10 cellular contexts compared by ENCODE assay signal in genomic region chr14:104970231-104971068, GRCh38. TPM values are rescaled to one million over a fixed set of nuclear protein-coding genes. Genes with fewer than 3 reads are reported as not detected.
DNase-seq lines count a peak whose midpoint lies in the region; ATAC-seq, FAIRE-seq and TF ChIP-seq lines count a peak whose summit lies in the region.
"Had no signal": no experiment of that assay in that cellular context is flagged by ENCODE, and none has a peak within 500 bp of the region (broad histone marks: within the 10 kb centered on the region; RNA-seq: fewer than 3 reads in every experiment).

No MANE protein-coding gene starts in this region.

- in situ Hi-C loops in K562 (cut with MboI) = loop anchor here (5.0 kb wide), 1 partner anchor 77 kb away; no protein-coding TSS in a partner anchor

- peaks cover 0 to 66% of the 10 kb centered on the region in 2 experiments; a peak in 3 of 5 replicates for H3K4me1 ChIP-seq in K562 (replicated peaks in 1 of 2; ENCODE audit: control insufficient read depth in 2 of 2, insufficient read depth in 2 of 2, low read length in 2 of 2)
- H3K4me1 ChIP-seq in kidney (ENCODE audit: control insufficient read depth in 1 of 2, insufficient read depth in 1 of 2, low read depth in 1 of 2, low read length in 2 of 2) = peaks cover 0 to 27% of the 10 kb centered on the region in 2 donors
- H3K4me1 ChIP-seq in tibial artery = peaks cover 7 to 91% (median 84%) of the 10 kb centered on the region in 4 donors

- no peak for FAIRE-seq in K562 (lab: Jason Lieb, UNC)
- FAIRE-seq in kidney (lab: Jason Lieb, UNC) = no peak
- FAIRE-seq in GM19239 (lab: Jason Lieb, UNC) = no peak

- POLR2A ChIA-PET in K562 (lab: Yijun Ruan, JAX) = interaction anchor here (0.6 to 1.8 kb wide), 4 partner anchors 36 to 116 kb away, joined by 3 to 7 read pairs (median 4); no protein-coding TSS in a partner anchor

- H3K79me2 ChIP-seq in K562 (ENCODE audit: control insufficient read depth, insufficient read depth, low read length) = no peaks in the 10 kb centered on the region

- H3K27ac ChIP-seq in K562 (ENCODE audit: extremely low read depth, low read depth, low read length) = no peak overlapping the region
- no peak overlapping the region for H3K27ac ChIP-seq in kidney (ENCODE audit: low read depth in 2 of 2, low read length in 2 of 2)
- H3K27ac ChIP-seq in tibial artery = peak overlapping the region; percentile 93 to 97

- H3K9me1 ChIP-seq in K562 (ENCODE audit: control insufficient read depth, insufficient read depth, low read length) = no peaks in the 10 kb centered on the region

- peaks cover 0 to 27% of the 10 kb centered on the region in 2 experiments; a peak in 1 of 5 replicates for H3K27me3 ChIP-seq in K562 (ENCODE audit: control insufficient read depth in 2 of 2, insufficient read depth in 2 of 2, low read length in 2 of 2)
- no peaks in the 10 kb centered on the region for H3K27me3 ChIP-seq in tibial artery

- H3K9ac ChIP-seq in K562 (ENCODE audit: insufficient read depth in 1 of 2, low read depth in 2 of 2, low read length in 2 of 2) (peak overlapping the region in 1 of 2 experiments; percentile 64; a peak in 2 of 4 replicates), kidney (ENCODE audit: low read length in 2 of 2) (no peak overlapping the region)

- no peak overlapping the region; the same call in 1 of the 2 replicates for H3K4me2 ChIP-seq in K562 (ENCODE audit: insufficient read depth, low read length)

- peaks cover 8% of the 10 kb centered on the region; the same call in 1 of the 2 replicates for H4K20me1 ChIP-seq in K562 (replicated peaks; ENCODE audit: control insufficient read depth, insufficient read depth, low read length)

- no TSS peak for BruUV-seq in K562 (replicated peaks; lab: Mats Ljungman, UMichigan)

- peak; percentile 53 for DNase-seq in HS-27A (ENCODE audit: low read depth)
- peak in 3 of 4 experiments; percentile 34 to 39 (median 37) for DNase-seq in K562 (ENCODE audit: extremely low read depth in 1 of 4, low spot score in 3 of 4)
- DNase-seq in kidney = peak; percentile 91
- peak; percentile 91 to 94 for DNase-seq in tibial artery
- DNase-seq in GM19239 (ENCODE audit: insufficient read length, low spot score) = no peak
- no peak for DNase-seq in SKM-1 (lab: John Stamatoyannopoulos, UW; ENCODE audit: unreplicated experiment)
- no peak for DNase-seq in COR-L47 (lab: John Stamatoyannopoulos, UW)
- DNase-seq: activated CD8-positive, alpha-beta memory T cell treated with anti-CD3 and anti-CD28 coated beads, Interleukin-2, amount 50 U/mL, for 48 hours; NCI-H1930 had no signal

- no peak for TF ChIP-seq POLR2A in K562 (conservative IDR thresholded peaks at IDR 0.05)

- H3K4me3 ChIP-seq in K562 (no peak overlapping the region), kidney (ENCODE audit: low read length in 2 of 2) (no peak overlapping the region), tibial artery (peak overlapping the region; percentile 45 to 51)

- H3K36me3 ChIP-seq in K562 (ENCODE audit: control insufficient read depth, insufficient read depth, low read length) (no peaks in the 10 kb centered on the region), kidney (ENCODE audit: control insufficient read depth in 1 of 2, insufficient read depth in 2 of 2, low read length in 2 of 2) (no peaks in the 10 kb centered on the region), tibial artery (no peaks in the 10 kb centered on the region)

- WGBS in K562 (ENCODE audit: insufficient coverage, low coverage, missing lambda C conversion rate) = 11% methylated on average over 14 of the region's 19 CpGs

- peak overlapping the region; percentile 39; the same call in 1 of the 2 replicates for H2AFZ ChIP-seq in K562 (ENCODE audit: low read depth, low read length)

- CTCF ChIA-PET in K562 (lab: Yijun Ruan, JAX; ENCODE audit: low intra/inter-chr PET ratio) = interaction anchor here (1.0 kb wide), 1 partner anchor 75 kb away, joined by 6 read pairs; no protein-coding TSS in a partner anchor

- intact Hi-C loops in K562 (cut with micrococcal nuclease) (no loop called here), kidney (cut with DNase I) (loop anchor here (10.0 kb wide), 1 partner anchor 74 kb away; no protein-coding TSS in a partner anchor), tibial artery (cut with DNase I; ENCODE audit: low total_unique reads) (loop anchor here (10.0 kb wide), 1 partner anchor 106 kb away; the partner anchor contains the start of gene CEP170B)

- TF ChIP-seq RAD21 in K562 (CRISPR knock-in tag; conservative IDR thresholded peaks at IDR 0.05 in 1 of 2, IDR thresholded peaks at IDR 0.05 in 1 of 2) = no peak

- H3K9me3 ChIP-seq in K562 (replicated peaks; ENCODE audit: control insufficient read depth, insufficient read depth, low read depth, low read length) (no peaks in the 10 kb centered on the region), kidney (ENCODE audit: control insufficient read depth in 1 of 2, low read length in 2 of 2) (no peaks in the 10 kb centered on the region), tibial artery (no peaks in the 10 kb centered on the region)

- TF ChIP-seq CTCF in K562 (IDR thresholded peaks at IDR 0.05 in 2 of 3, conservative IDR thresholded peaks at IDR 0.05 in 1 of 3; ENCODE audit: insufficient read depth in 2 of 3, low read depth in 1 of 3, low read length in 3 of 3) (no peak), kidney (IDR thresholded peaks at IDR 0.05; ENCODE audit: borderline replicate concordance, extremely low read depth, insufficient read depth) (no peak), tibial artery (IDR thresholded peaks at IDR 0.05) (no peak)

- peak; percentile 71 for ATAC-seq in K562
- ATAC-seq in GM18907 (IDR thresholded peaks at IDR 0.05; ENCODE audit: unreplicated experiment) = no peak

- no peak for TF ChIP-seq EP300 in K562 (IDR thresholded peaks at IDR 0.05; ENCODE audit: low read length)

RNA-seq across cellular contexts. Expression of gene AHNAK2, which starts 7.7 kb away (rescaled TPM):
- 0.18 and 0.46 TPM in 2 replicates for total RNA-seq in K562 (2011; cell fraction: chromatin; rRNA removed; ENCODE audit: low replicate concordance)
- 0.13 and 0.17 TPM in 2 replicates for total RNA-seq in K562 (2011; cell fraction: nucleolus; rRNA removed)
- total RNA-seq in K562 (2011; cell fraction: nucleoplasm; rRNA removed) = 0.07 and 0.31 TPM in 2 replicates
- 0.04 TPM in 1 of 2 replicates, not detected in the other for total RNA-seq in K562 (2014; rRNA removed)
- not detected in 2 replicates for total RNA-seq in K562 (2014; rRNA removed; fragmentation: Illumina TruSeq; extraction: Trizol)
- total RNA-seq in K562 (2015; rRNA removed; fragmentation: Illumina TruSeq; extraction: Trizol) = 0.04 TPM in 2 replicates
- 0.09 and 0.18 TPM in 2 replicates for total RNA-seq in K562 (2021)
- 0.04 TPM in 1 of 2 replicates, not detected in the other for polyA plus RNA-seq in K562 (2011; rRNA removed)
- under 0.01 and 0.03 TPM in 2 replicates for polyA plus RNA-seq in K562 (2011; cell fraction: cytosol; rRNA removed)
- polyA plus RNA-seq in K562 (2011; cell fraction: nucleus; rRNA removed) = 0.14 and 0.22 TPM in 2 replicates
- 0.03 and 0.22 TPM in 2 replicates for polyA plus RNA-seq in K562 (2012)
- polyA plus RNA-seq in K562 (2014; fragmentation: Illumina TruSeq; extraction: Trizol) = 0.03 TPM in 1 of 2 replicates, not detected in the other
- polyA plus RNA-seq in K562 (2014; fragmentation: Nextera tagmentation; extraction: Ambion mirVana) = not detected
- under 0.01 and 0.04 TPM in 2 replicates for polyA plus RNA-seq in K562 (2014; rRNA removed)
- 0.04 and 0.51 TPM in 2 replicates for polyA minus RNA-seq in K562 (2011; rRNA and poly(A)+ RNA removed)
- 0.10 and 0.27 TPM in 2 replicates for polyA minus RNA-seq in K562 (2011; cell fraction: cytosol; rRNA and poly(A)+ RNA removed)
- 0.13 and 0.22 TPM in 2 replicates for polyA minus RNA-seq in K562 (2011; cell fraction: nucleus; rRNA and poly(A)+ RNA removed)
- 72.0 TPM for total RNA-seq in kidney
- polyA plus RNA-seq in kidney (ENCODE audit: insufficient read depth, low read depth, low replicate concordance) = 1.1 TPM

RNA-seq across cellular contexts. Expression of gene CLBA1, which starts 15.1 kb away (rescaled TPM):
- total RNA-seq in K562 (2011; cell fraction: chromatin; rRNA removed; ENCODE audit: low replicate concordance) = 4.9 and 7.5 TPM in 2 replicates
- total RNA-seq in K562 (2011; cell fraction: nucleolus; rRNA removed) = 4.7 and 5.3 TPM in 2 replicates
- total RNA-seq in K562 (2011; cell fraction: nucleoplasm; rRNA removed) = 3.8 and 4.7 TPM in 2 replicates
- total RNA-seq in K562 (2014; rRNA removed) = 3.2 and 4.0 TPM in 2 replicates
- total RNA-seq in K562 (2014; rRNA removed; fragmentation: Illumina TruSeq; extraction: Trizol) = 1.4 and 1.8 TPM in 2 replicates
- total RNA-seq in K562 (2015; rRNA removed; fragmentation: Illumina TruSeq; extraction: Trizol) = 2.1 and 2.2 TPM in 2 replicates
- 3.9 and 4.4 TPM in 2 replicates for total RNA-seq in K562 (2021)
- polyA plus RNA-seq in K562 (2011; rRNA removed) = 2.5 and 2.6 TPM in 2 replicates
- 1.8 and 3.1 TPM in 2 replicates for polyA plus RNA-seq in K562 (2011; cell fraction: cytosol; rRNA removed)
- polyA plus RNA-seq in K562 (2011; cell fraction: nucleus; rRNA removed) = 5.7 and 10.6 TPM in 2 replicates
- polyA plus RNA-seq in K562 (2012) = 3.0 and 3.1 TPM in 2 replicates
- 3.2 TPM in 2 replicates for polyA plus RNA-seq in K562 (2014; fragmentation: Illumina TruSeq; extraction: Trizol)
- under 1 TPM; 0.04 to 0.25 TPM for polyA plus RNA-seq in K562 (2014; fragmentation: Nextera tagmentation; extraction: Ambion mirVana)
- 2.2 and 2.7 TPM in 2 replicates for polyA plus RNA-seq in K562 (2014; rRNA removed)
- polyA minus RNA-seq in K562 (2011; rRNA and poly(A)+ RNA removed) = 1.4 and 1.9 TPM in 2 replicates
- polyA minus RNA-seq in K562 (2011; cell fraction: cytosol; rRNA and poly(A)+ RNA removed) = 1.4 and 2.5 TPM in 2 replicates
- 2.7 and 3.2 TPM in 2 replicates for polyA minus RNA-seq in K562 (2011; cell fraction: nucleus; rRNA and poly(A)+ RNA removed)
- total RNA-seq in kidney = 22.6 TPM
- polyA plus RNA-seq in kidney (ENCODE audit: insufficient read depth, low read depth, low replicate concordance) = 13.2 TPM

RNA-seq across cellular contexts. Expression of gene PLD4, which starts 45.8 kb away (rescaled TPM):
- total RNA-seq in K562 (2011; cell fraction: chromatin; rRNA removed; ENCODE audit: low replicate concordance) = 0.05 and 0.14 TPM in 2 replicates
- 0.13 TPM in 1 of 2 replicates, not detected in the other for total RNA-seq in K562 (2011; cell fraction: nucleolus; rRNA removed)
- total RNA-seq in K562 (2011; cell fraction: nucleoplasm; rRNA removed) = 0.07 and 0.15 TPM in 2 replicates
- total RNA-seq in K562 (2014; rRNA removed) (not detected in 2 replicates), K562 (2014; rRNA removed; fragmentation: Illumina TruSeq; extraction: Trizol) (not detected in 2 replicates), K562 (2015; rRNA removed; fragmentation: Illumina TruSeq; extraction: Trizol) (0.08 and 0.18 TPM in 2 replicates), K562 (2021) (0.24 TPM in 1 of 2 replicates, not detected in the other), kidney (3.2 TPM)
- polyA plus RNA-seq in K562 (2011; rRNA removed) (not detected in 2 replicates), K562 (2014; fragmentation: Illumina TruSeq; extraction: Trizol) (0.19 TPM in 1 of 2 replicates, not detected in the other), K562 (2014; fragmentation: Nextera tagmentation; extraction: Ambion mirVana) (not detected), K562 (2014; rRNA removed) (0.03 TPM in 1 of 2 replicates, not detected in the other), kidney (ENCODE audit: insufficient read depth, low read depth, low replicate concordance) (not detected)
- not detected in 2 replicates for polyA plus RNA-seq in K562 (2011; cell fraction: cytosol; rRNA removed)
- 0.03 and 0.11 TPM in 2 replicates for polyA plus RNA-seq in K562 (2011; cell fraction: nucleus; rRNA removed)
- 0.13 and 0.29 TPM in 2 replicates for polyA plus RNA-seq in K562 (2012)
- polyA minus RNA-seq in K562 (2011; rRNA and poly(A)+ RNA removed) = not detected in 2 replicates
- polyA minus RNA-seq in K562 (2011; cell fraction: cytosol; rRNA and poly(A)+ RNA removed) = not detected in 2 replicates
- polyA minus RNA-seq in K562 (2011; cell fraction: nucleus; rRNA and poly(A)+ RNA removed) = 0.11 TPM in 1 of 2 replicates, not detected in the other

RNA-seq across cellular contexts. Expression of gene CDCA4, which starts 50.4 kb away (rescaled TPM):
- 13.4 and 22.4 TPM in 2 replicates for total RNA-seq in K562 (2011; cell fraction: chromatin; rRNA removed; ENCODE audit: low replicate concordance)
- 17.5 TPM in 2 replicates for total RNA-seq in K562 (2011; cell fraction: nucleolus; rRNA removed)
- total RNA-seq in K562 (2011; cell fraction: nucleoplasm; rRNA removed) = 18.6 and 23.1 TPM in 2 replicates
- 33.9 and 41.3 TPM in 2 replicates for total RNA-seq in K562 (2014; rRNA removed)
- 15.8 and 17.3 TPM in 2 replicates for total RNA-seq in K562 (2014; rRNA removed; fragmentation: Illumina TruSeq; extraction: Trizol)
- total RNA-seq in K562 (2015; rRNA removed; fragmentation: Illumina TruSeq; extraction: Trizol) = 23.0 and 23.9 TPM in 2 replicates
- total RNA-seq in K562 (2021) = 43.3 and 44.2 TPM in 2 replicates
- 25.1 and 34.5 TPM in 2 replicates for polyA plus RNA-seq in K562 (2011; rRNA removed)
- 33.5 and 50.8 TPM in 2 replicates for polyA plus RNA-seq in K562 (2011; cell fraction: cytosol; rRNA removed)
- polyA plus RNA-seq in K562 (2011; cell fraction: nucleus; rRNA removed) = 14.4 and 19.3 TPM in 2 replicates
- polyA plus RNA-seq in K562 (2012) = 32.1 and 37.8 TPM in 2 replicates
- 16.7 and 27.1 TPM in 2 replicates for polyA plus RNA-seq in K562 (2014; fragmentation: Illumina TruSeq; extraction: Trizol)
- 10 to 100 TPM in 1 of 2 experiments, 1 to 10 TPM in 1; 6.6 to 10.3 TPM for polyA plus RNA-seq in K562 (2014; fragmentation: Nextera tagmentation; extraction: Ambion mirVana)
- 36.9 and 43.3 TPM in 2 replicates for polyA plus RNA-seq in K562 (2014; rRNA removed)
- 17.1 and 17.8 TPM in 2 replicates for polyA minus RNA-seq in K562 (2011; rRNA and poly(A)+ RNA removed)
- 17.8 and 25.3 TPM in 2 replicates for polyA minus RNA-seq in K562 (2011; cell fraction: cytosol; rRNA and poly(A)+ RNA removed)
- polyA minus RNA-seq in K562 (2011; cell fraction: nucleus; rRNA and poly(A)+ RNA removed) = 5.7 and 7.2 TPM in 2 replicates
- 6.3 TPM for total RNA-seq in kidney
- 4.1 TPM for polyA plus RNA-seq in kidney (ENCODE audit: insufficient read depth, low read depth, low replicate concordance)

Comparison
In these comparisons a context has a peak if more than half of its experiments do, and no peak if none do; other contexts are left out.
1. DNase-seq: peak in HS-27A (single experiment), K562 (3 of 4), kidney (single experiment) and tibial artery (2 of 2); none in GM19239 (single experiment), SKM-1 (single experiment) and COR-L47 (single experiment).
2. H3K27ac ChIP-seq: peak in tibial artery (2 of 2); none in K562 (single experiment) and kidney (0 of 2).
3. H3K4me3 ChIP-seq: peak in tibial artery (2 of 2); none in K562 (single experiment) and kidney (0 of 2).
4. RNA of gene AHNAK2, which starts 7.7 kb away (total RNA-seq): 72.0 TPM in kidney (single experiment); 0.04 to 0.46 TPM in K562; every median in the first group is over 10 times any median in the second.